ENCODE assay signal across 12 cellular contexts in genomic region chr2:210459925-210460862, GRCh38. TPM values are rescaled to one million over a fixed set of nuclear protein-coding genes. Genes with fewer than 3 reads are reported as not detected.
A peak's percentile ranks its signal among the peaks of the same experiment; 100 is the strongest.
DNase-seq lines count a peak whose midpoint lies in the region; ATAC-seq and TF ChIP-seq lines count a peak whose summit lies in the region.
"Had no signal": no experiment of that assay in that cellular context is flagged by ENCODE, and none has a peak within 500 bp of the region (broad histone marks: within the 10 kb centered on the region; RNA-seq: fewer than 3 reads in every experiment).

No MANE protein-coding gene starts in this region.

- intact Hi-C loops in OCI-LY7 (cut with micrococcal nuclease; ENCODE audit: unreplicated experiment) = no loop called here
- intact Hi-C loops in left colon (cut with DNase I, micrococcal nuclease) = no loop called here

- CTCF ChIA-PET in OCI-LY7 (lab: Charles Lee; ENCODE audit: unreplicated experiment) = no interaction called here

- peaks cover 7 to 59% (median 37%) of the 10 kb centered on the region in 11 experiments for H3K36me3 ChIP-seq in BLaER1 treated with 17β-estradiol and CSF1 and Interleukin-3, amounts not matched to agents 10 nM and 100 nM
- H3K36me3 ChIP-seq in OCI-LY7 (ENCODE audit: insufficient read depth, low read length) = peaks cover 58% of the 10 kb centered on the region

- no peak overlapping the region for H3K4me3 Mint-ChIP-seq in chondrocyte (ENCODE audit: unreplicated experiment)
- H3K4me3 Mint-ChIP-seq: stimulated activated naive CD8-positive, alpha-beta T cell treated with anti-CD3 and anti-CD28 coated beads, Interleukin-15, amount 100 ng/mL, for 72 hours had no signal

- 0 out of 20 replicates have a peak overlapping the region, but pooled peaks of 1 of the 10 experiments have one; percentile 4 for H3K4me3 ChIP-seq in BLaER1 treated with 17β-estradiol and CSF1 and Interleukin-3, amounts not matched to agents 10 nM and 100 nM
- H3K4me3 ChIP-seq in OCI-LY7 (ENCODE audit: low read depth, low read length, poor library complexity, severe bottlenecking) = peak overlapping the region; percentile 37

- no peaks in the 10 kb centered on the region for H3K79me2 ChIP-seq in OCI-LY7 (ENCODE audit: insufficient read depth, low read depth, low read length)

- H3K36me3 Mint-ChIP-seq in chondrocyte (ENCODE audit: low read depth) = peaks cover 18% of the 10 kb centered on the region

- no peak for TF ChIP-seq CTCF in OCI-LY7 (conservative IDR thresholded peaks at IDR 0.05; ENCODE audit: low read length)
- TF ChIP-seq CTCF in chondrocyte (IDR thresholded peaks at IDR 0.05) = no peak

- peaks cover 37 to 70% (median 54%) of the 10 kb centered on the region in 10 experiments for H3K4me1 ChIP-seq in BLaER1 treated with 17β-estradiol and CSF1 and Interleukin-3, amounts not matched to agents 10 nM and 100 nM
- H3K4me1 ChIP-seq in OCI-LY7 (ENCODE audit: insufficient read depth, low read length, poor library complexity, severe bottlenecking) = peaks cover 52% of the 10 kb centered on the region

- H3K4me1 Mint-ChIP-seq in chondrocyte (ENCODE audit: low read depth) = no peaks in the 10 kb centered on the region
- H3K4me1 Mint-ChIP-seq: stimulated activated naive CD8-positive, alpha-beta T cell treated with anti-CD3 and anti-CD28 coated beads, Interleukin-15, amount 100 ng/mL, for 72 hours had no signal

- no peaks in the 10 kb centered on the region for H4K20me1 ChIP-seq in BLaER1 treated with 17β-estradiol and CSF1 and Interleukin-3, amounts not matched to agents 10 nM and 100 nM
- H4K20me1 ChIP-seq in OCI-LY7 (ENCODE audit: insufficient read depth, low read length) = no peaks in the 10 kb centered on the region

- H3K9me3 ChIP-seq in BLaER1 treated with 17β-estradiol and CSF1 and Interleukin-3, amounts not matched to agents 10 nM and 100 nM (replicated peaks in 1 of 11) = peaks cover 1 to 22% (median 6%) of the 10 kb centered on the region in 11 experiments; a peak in 20 of 22 replicates
- H3K9me3 ChIP-seq in OCI-LY7 (ENCODE audit: low read length) = no peaks in the 10 kb centered on the region

- BruUV-seq in OCI-LY7 (replicated peaks; lab: Mats Ljungman, UMichigan) = no TSS peak

- peak; percentile 45 for DNase-seq in OCI-LY7 (ENCODE audit: low spot score)
- no peak for DNase-seq in chondrocyte (ENCODE audit: low spot score)
- no peak for DNase-seq in activated CD4-positive, CD25-positive, alpha-beta regulatory T cell (lab: John Stamatoyannopoulos, UW)
- no peak for DNase-seq in NCI-H1092 (lab: John Stamatoyannopoulos, UW)
- no peak for DNase-seq in left colon
- DNase-seq: activated naive CD4-positive, alpha-beta T cell; dermis blood vessel endothelial cell; stimulated activated naive CD8-positive, alpha-beta T cell treated with anti-CD3 and anti-CD28 coated beads, Interleukin-15, amount 100 ng/mL, for 72 hours had no signal

- no peaks in the 10 kb centered on the region for H3K27me3 ChIP-seq in BLaER1 treated with 17β-estradiol and CSF1 and Interleukin-3, amounts not matched to agents 10 nM and 100 nM

- peak; percentile 62 for ATAC-seq in GM19452 (IDR thresholded peaks at IDR 0.05; ENCODE audit: unreplicated experiment)
- peak; percentile 61 for ATAC-seq in HG02943 (IDR thresholded peaks at IDR 0.05; ENCODE audit: low read depth, unreplicated experiment)
- no peak for ATAC-seq in left colon
- ATAC-seq: Panc1; stimulated activated naive CD8-positive, alpha-beta T cell treated with anti-CD3 and anti-CD28 coated beads, Interleukin-15, amount 100 ng/mL, for 72 hours had no signal

- POLR2A ChIA-PET in OCI-LY7 (lab: Charles Lee) = interaction anchor here (1.5 to 3.7 kb wide), 4 partner anchors 9 to 36 kb away, joined by 5 to 23 read pairs (median 8); no protein-coding TSS in a partner anchor

- H3K9me2 ChIP-seq in OCI-LY7 (ENCODE audit: insufficient read depth, low read length) = no peaks in the 10 kb centered on the region

- peak overlapping the region in 7 of 11 experiments; percentile 58 to 91 (median 85); a peak in 14 of 22 replicates for H3K27ac ChIP-seq in BLaER1 treated with 17β-estradiol and CSF1 and Interleukin-3, amounts not matched to agents 10 nM and 100 nM
- peak overlapping the region; percentile 74 for H3K27ac ChIP-seq in OCI-LY7 (ENCODE audit: low read depth, low read length, poor library complexity, severe bottlenecking)

- peak overlapping the region in 3 of 11 experiments; percentile 72 to 76 (median 75); a peak in 6 of 22 replicates for H3K9ac ChIP-seq in BLaER1 treated with 17β-estradiol and CSF1 and Interleukin-3, amounts not matched to agents 10 nM and 100 nM

- H3K4me2 ChIP-seq in BLaER1 treated with 17β-estradiol and CSF1 and Interleukin-3, amounts not matched to agents 10 nM and 100 nM = peak overlapping the region; percentile 55 to 91 (median 87); a peak in 21 of 22 replicates
- peak overlapping the region; percentile 69 for H3K4me2 ChIP-seq in OCI-LY7 (ENCODE audit: low read length)

- no peaks in the 10 kb centered on the region for H3K9me3 Mint-ChIP-seq in chondrocyte (ENCODE audit: low read depth)
- H3K9me3 Mint-ChIP-seq: stimulated activated naive CD8-positive, alpha-beta T cell treated with anti-CD3 and anti-CD28 coated beads, Interleukin-15, amount 100 ng/mL, for 72 hours had no signal

- no peaks in the 10 kb centered on the region for H3K27me3 Mint-ChIP-seq in chondrocyte (ENCODE audit: low read depth)
- H3K27me3 Mint-ChIP-seq: stimulated activated naive CD8-positive, alpha-beta T cell treated with anti-CD3 and anti-CD28 coated beads, Interleukin-15, amount 100 ng/mL, for 72 hours had no signal

- no peak overlapping the region for H3K27ac Mint-ChIP-seq in chondrocyte (ENCODE audit: unreplicated experiment)
- H3K27ac Mint-ChIP-seq: stimulated activated naive CD8-positive, alpha-beta T cell treated with anti-CD3 and anti-CD28 coated beads, Interleukin-15, amount 100 ng/mL, for 72 hours had no signal

- H2AFZ ChIP-seq in OCI-LY7 (ENCODE audit: low read length) = peak overlapping the region; percentile 42; the same call in 1 of the 2 replicates

RNA-seq across cellular contexts. Expression of gene LANCL1, which starts 16.4 kb away (rescaled TPM):
- 20.4 and 22.5 TPM in 2 replicates for total RNA-seq in OCI-LY7 (2014; rRNA removed; shearing (Covaris generic))
- total RNA-seq in OCI-LY7 (2022) (55.2 and 67.3 TPM in 2 replicates), chondrocyte (52.1 to 74.3 TPM (median 52.4 TPM) in 3 replicates), left colon (10 to 100 TPM; 20.0 to 25.2 TPM)
